2 cellular contexts compared by ENCODE assay signal in genomic region chr10:13698217-13698616, GRCh38.
TF ChIP-seq lines count a peak whose summit lies in the region.

No MANE protein-coding gene starts in this region.

TF ChIP-seq in IMR-90, 13 proteins besides CTCF, POLR2A, EP300 and RAD21:
- TF ChIP-seq FOS (IDR thresholded peaks at IDR 0.05; ENCODE audit: low read depth, low read length) (no peak), NFE2L2 (IDR thresholded peaks at IDR 0.05; ENCODE audit: low read depth, low read length) (no peak), ELK1 (IDR thresholded peaks at IDR 0.05; ENCODE audit: borderline replicate concordance, low read depth, low read length) (no peak), USF2 (IDR thresholded peaks at IDR 0.05; ENCODE audit: low read depth, low read length) (no peak), CEBPB (IDR thresholded peaks at IDR 0.05; ENCODE audit: low read depth, low read length) (no peak), CHD1 (IDR thresholded peaks at IDR 0.05; ENCODE audit: low read depth, low read length) (no peak), RCOR1 (IDR thresholded peaks at IDR 0.05; ENCODE audit: insufficient replicate concordance, low read length) (no peak), RFX5 (IDR thresholded peaks at IDR 0.05; ENCODE audit: low read depth, low read length) (no peak), MAFK (IDR thresholded peaks at IDR 0.05; ENCODE audit: low read depth, low read length) (no peak), SMC3 (IDR thresholded peaks at IDR 0.05; ENCODE audit: low read depth, low read length) (no peak), BHLHE40 (IDR thresholded peaks at IDR 0.05; ENCODE audit: low read depth, low read length) (no peak), MAZ (IDR thresholded peaks at IDR 0.05; ENCODE audit: borderline replicate concordance, low read depth, low read length) (no peak), MXI1 (IDR thresholded peaks at IDR 0.05; ENCODE audit: borderline replicate concordance, low read depth, low read length) (no peak)
TF ChIP-seq in IMR-90: peak in this region for 0.

TF ChIP-seq in GM12878, 131 proteins besides CTCF, POLR2A, EP300 and RAD21:
- TF ChIP-seq YBX1 (IDR thresholded peaks at IDR 0.05) (no peak), CHD4 (IDR thresholded peaks at IDR 0.05) (no peak), TCF12 (IDR thresholded peaks at IDR 0.05; ENCODE audit: low read depth, low read length) (no peak), NFIC (IDR thresholded peaks at IDR 0.05; ENCODE audit: low read depth, low read length) (no peak), ZNF24 (IDR thresholded peaks at IDR 0.05) (no peak), MAX (IDR thresholded peaks at IDR 0.05; ENCODE audit: low read depth, low read length) (no peak), PAX8 (IDR thresholded peaks at IDR 0.05) (no peak), SUPT20H (IDR thresholded peaks at IDR 0.05; ENCODE audit: borderline replicate concordance, control insufficient read depth, low read depth, low read length) (no peak), NKRF (conservative IDR thresholded peaks at IDR 0.05) (no peak), MLLT1 (IDR thresholded peaks at IDR 0.05) (no peak), KDM1A (IDR thresholded peaks at IDR 0.05; ENCODE audit: borderline replicate concordance) (no peak), HCFC1 (IDR thresholded peaks at IDR 0.05; ENCODE audit: low read length) (no peak), MTA2 (IDR thresholded peaks at IDR 0.05; ENCODE audit: low read depth) (no peak), ZBTB33 (IDR thresholded peaks at IDR 0.05) (no peak), HDAC6 (IDR thresholded peaks at IDR 0.05; ENCODE audit: unreplicated experiment) (no peak), ASH2L (IDR thresholded peaks at IDR 0.05; ENCODE audit: borderline replicate concordance, low read depth) (no peak), SIX5 (IDR thresholded peaks at IDR 0.05; ENCODE audit: low read depth, low read length, severe bottlenecking) (no peak), GABPA (IDR thresholded peaks at IDR 0.05; ENCODE audit: low read depth) (no peak), ZNF687 (IDR thresholded peaks at IDR 0.05) (no peak), ZZZ3 (IDR thresholded peaks at IDR 0.05; ENCODE audit: control insufficient read depth, insufficient read length, low read depth) (no peak)
